ENCODE assay signal across 25 cellular contexts in the genomic region with DNA sequence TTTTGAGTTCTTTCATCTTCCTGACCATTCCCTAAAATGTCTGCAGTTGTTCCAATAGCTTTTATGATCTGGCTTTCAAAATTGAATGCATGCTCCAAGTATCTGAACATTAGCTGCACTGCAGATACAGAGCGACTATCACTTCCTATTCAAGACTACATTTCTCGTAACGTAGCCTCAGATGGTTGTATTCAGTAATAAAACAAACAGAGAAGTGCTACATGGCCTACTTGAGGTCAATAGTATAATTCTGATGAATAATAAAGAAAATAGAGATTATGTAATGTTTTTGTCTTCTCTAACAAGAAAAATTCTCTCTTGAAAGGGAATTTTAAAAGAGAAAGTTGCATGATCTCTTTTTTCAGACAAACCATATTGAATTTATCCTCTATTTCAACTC.
"Had no signal": no experiment of that assay in that cellular context is flagged by ENCODE, and none has a peak within 500 bp of the region (broad histone marks: within the 10 kb centered on the region; RNA-seq: fewer than 3 reads in every experiment).

No MANE protein-coding gene starts in this region.

- DNase-seq: activated CD4-positive, alpha-beta memory T cell treated with anti-CD3 and anti-CD28 coated beads for 36 hours; activated CD4-positive, alpha-beta T cell treated with anti-CD3 and anti-CD28 coated beads for 48 hours; activated effector memory CD4-positive, alpha-beta T cell treated with anti-CD3 and anti-CD28 coated beads, Interleukin-2, amount 50 U/mL, for 16 hours; activated naive CD4-positive, alpha-beta T cell treated with anti-CD3 and anti-CD28 coated beads, Interleukin-2, amount 10 ng/mL, durations not matched to agents 7 days and 5 days; central memory CD4-positive, alpha-beta T cell; foreskin fibroblast; heart right ventricle; left colon; lower lobe of right lung; naive thymus-derived CD8-positive, alpha-beta T cell; ovary; stimulated activated CD4-positive, alpha-beta T cell treated with anti-CD3 and anti-CD28 coated beads, Interleukin-2, amount 100 ng/mL, for 24 hours; stomach; SW 1271; T-helper 17 cell had no signal

- H3K27me3 ChIP-seq: heart right ventricle, neural progenitor cell, ovary, right atrium auricular region, stomach, vagina had no signal

- H3K4me1 ChIP-seq: heart right ventricle, lower lobe of right lung, neural progenitor cell, prostate gland, right atrium auricular region, stomach, vagina had no signal

- H3K27me3 Mint-ChIP-seq: activated CD4-positive, alpha-beta memory T cell treated with anti-CD3 and anti-CD28 coated beads for 36 hours; activated naive CD4-positive, alpha-beta T cell treated with anti-CD3 and anti-CD28 coated beads, Interleukin-2, amount 10 ng/mL, durations not matched to agents 7 days and 5 days; T-helper 17 cell; type B pancreatic cell had no signal

- H3K36me3 ChIP-seq: heart right ventricle, lower lobe of right lung, neural progenitor cell, ovary, prostate gland, right atrium auricular region, stomach, vagina had no signal

- H3K4me3 Mint-ChIP-seq: activated CD4-positive, alpha-beta memory T cell treated with anti-CD3 and anti-CD28 coated beads for 36 hours; activated naive CD4-positive, alpha-beta T cell treated with anti-CD3 and anti-CD28 coated beads, Interleukin-2, amount 10 ng/mL, durations not matched to agents 7 days and 5 days; brain; mesothelial cell of epicardium; naive thymus-derived CD8-positive, alpha-beta T cell; neural progenitor cell; stimulated activated effector memory CD8-positive, alpha-beta T cell treated with anti-CD3 and anti-CD28 coated beads, Interleukin-12 subunit alpha, Interleukin-12 subunit beta, amount 100 ng/mL, for 72 hours; T-helper 17 cell; type B pancreatic cell had no signal

- H3K36me3 Mint-ChIP-seq: activated CD4-positive, alpha-beta memory T cell treated with anti-CD3 and anti-CD28 coated beads for 36 hours; activated naive CD4-positive, alpha-beta T cell treated with anti-CD3 and anti-CD28 coated beads, Interleukin-2, amount 10 ng/mL, durations not matched to agents 7 days and 5 days; brain; mesothelial cell of epicardium; naive thymus-derived CD8-positive, alpha-beta T cell; neural progenitor cell; stimulated activated effector memory CD8-positive, alpha-beta T cell treated with anti-CD3 and anti-CD28 coated beads, Interleukin-12 subunit alpha, Interleukin-12 subunit beta, amount 100 ng/mL, for 72 hours; type B pancreatic cell had no signal

- H3K9me3 ChIP-seq: heart right ventricle, lower lobe of right lung, ovary, prostate gland, right atrium auricular region, stomach, vagina had no signal

- H3K27ac ChIP-seq: epithelial cell of prostate, heart right ventricle, lower lobe of right lung, neural progenitor cell, ovary, prostate gland, right atrium auricular region, skin epidermis, stomach, vagina had no signal

- ATAC-seq: heart right ventricle; left colon; lower lobe of right lung; naive thymus-derived CD8-positive, alpha-beta T cell; stimulated activated effector memory CD8-positive, alpha-beta T cell treated with anti-CD3 and anti-CD28 coated beads, Interleukin-12 subunit alpha, Interleukin-12 subunit beta, amount 100 ng/mL, for 72 hours; T-helper 17 cell had no signal

- H3K4me1 Mint-ChIP-seq: activated naive CD4-positive, alpha-beta T cell treated with anti-CD3 and anti-CD28 coated beads, Interleukin-2, amount 10 ng/mL, durations not matched to agents 7 days and 5 days; brain; mesothelial cell of epicardium; naive thymus-derived CD8-positive, alpha-beta T cell; neural progenitor cell; stimulated activated effector memory CD8-positive, alpha-beta T cell treated with anti-CD3 and anti-CD28 coated beads, Interleukin-12 subunit alpha, Interleukin-12 subunit beta, amount 100 ng/mL, for 72 hours had no signal

- H3K4me2 ChIP-seq: neural progenitor cell had no signal

- H2AFZ ChIP-seq: neural progenitor cell had no signal

- H3K9me3 Mint-ChIP-seq: activated CD4-positive, alpha-beta memory T cell treated with anti-CD3 and anti-CD28 coated beads for 36 hours; activated naive CD4-positive, alpha-beta T cell treated with anti-CD3 and anti-CD28 coated beads, Interleukin-2, amount 10 ng/mL, durations not matched to agents 7 days and 5 days; brain; mesothelial cell of epicardium; neural progenitor cell; type B pancreatic cell had no signal

- H3K4me3 ChIP-seq: heart right ventricle, lower lobe of right lung, neural progenitor cell, ovary, prostate gland, right atrium auricular region, skin epidermis, stomach, vagina had no signal

- H3K27ac Mint-ChIP-seq: activated CD4-positive, alpha-beta memory T cell treated with anti-CD3 and anti-CD28 coated beads for 36 hours; activated naive CD4-positive, alpha-beta T cell treated with anti-CD3 and anti-CD28 coated beads, Interleukin-2, amount 10 ng/mL, durations not matched to agents 7 days and 5 days; brain; mesothelial cell of epicardium; naive thymus-derived CD8-positive, alpha-beta T cell; neural progenitor cell; stimulated activated effector memory CD8-positive, alpha-beta T cell treated with anti-CD3 and anti-CD28 coated beads, Interleukin-12 subunit alpha, Interleukin-12 subunit beta, amount 100 ng/mL, for 72 hours; T-helper 17 cell; type B pancreatic cell had no signal
